Comparison of ENCODE assay signal across 14 cellular contexts in genomic region chr6:132734694-132735236, GRCh38. TPM values are rescaled to one million over a fixed set of nuclear protein-coding genes. Genes with fewer than 3 reads are reported as not detected.
DNase-seq lines count a peak whose midpoint lies in the region; ATAC-seq and TF ChIP-seq lines count a peak whose summit lies in the region.
"Had no signal": no experiment of that assay in that cellular context is flagged by ENCODE, and none has a peak within 500 bp of the region (broad histone marks: within the 10 kb centered on the region; RNA-seq: fewer than 3 reads in every experiment).

No MANE protein-coding gene starts in this region.

- TF ChIP-seq CTCF in SK-N-SH (IDR thresholded peaks at IDR 0.05) (no peak), fibroblast of villous mesenchyme (IDR thresholded peaks at IDR 0.05; ENCODE audit: insufficient read depth, low read depth, low read length) (peak; percentile 40), type B pancreatic cell (conservative IDR thresholded peaks at IDR 0.05) (peak; percentile 17)

- no peaks in the 10 kb centered on the region for H3K9me3 ChIP-seq in SK-N-SH
- H3K9me3 ChIP-seq: sigmoid colon, vagina had no signal

- 4% methylated on average over 3 of the region's 3 CpGs for WGBS in SK-N-SH (ENCODE audit: low lambda C conversion rate)

- POLR2A ChIA-PET in SK-N-SH (lab: Yijun Ruan, JAX): no interaction called here

- no peaks in the 10 kb centered on the region for H3K4me1 ChIP-seq in SK-N-SH (ENCODE audit: control insufficient read depth in 1 of 2, insufficient read depth in 2 of 2, low read depth in 1 of 2, low read length in 1 of 2)
- H3K4me1 ChIP-seq: vagina had no signal

- no peak overlapping the region for H3K27ac Mint-ChIP-seq in type B pancreatic cell
- H3K27ac Mint-ChIP-seq: CD4-positive, CD25-positive, alpha-beta regulatory T cell had no signal

- TF ChIP-seq EP300 in SK-N-SH (IDR thresholded peaks at IDR 0.05; ENCODE audit: borderline replicate concordance in 1 of 2, low read depth in 1 of 2, low read length in 1 of 2): no peak

- no peaks in the 10 kb centered on the region for H3K27me3 ChIP-seq in SK-N-SH (ENCODE audit: insufficient read depth)
- H3K27me3 ChIP-seq: sigmoid colon, vagina had no signal

- no peaks in the 10 kb centered on the region for H3K36me3 ChIP-seq in SK-N-SH (replicated peaks in 1 of 2; ENCODE audit: control insufficient read depth in 1 of 2, insufficient read depth in 2 of 2, low read length in 1 of 2)
- H3K36me3 ChIP-seq: sigmoid colon, vagina had no signal

- H3K4me3 ChIP-seq in SK-N-SH (ENCODE audit: low read depth in 2 of 2, low read length in 1 of 2): no peak overlapping the region
- H3K4me3 ChIP-seq in fibroblast of villous mesenchyme (ENCODE audit: low read depth, low read length): no peak overlapping the region
- H3K4me3 ChIP-seq: sigmoid colon, vagina had no signal

- H3K9ac ChIP-seq in SK-N-SH: no peak overlapping the region

- no peaks in the 10 kb centered on the region for H3F3A ChIP-seq in SK-N-SH (replicated peaks; ENCODE audit: insufficient read depth)

- H3K4me1 Mint-ChIP-seq in type B pancreatic cell (ENCODE audit: unreplicated experiment): no peaks in the 10 kb centered on the region

- H3K9me2 ChIP-seq in SK-N-SH: no peaks in the 10 kb centered on the region

- peaks cover 4% of the 10 kb centered on the region for H3K9me3 Mint-ChIP-seq in type B pancreatic cell

- no peaks in the 10 kb centered on the region for H4K20me1 ChIP-seq in SK-N-SH (ENCODE audit: insufficient read depth)

- no peaks in the 10 kb centered on the region for H3K27me3 Mint-ChIP-seq in type B pancreatic cell
- H3K27me3 Mint-ChIP-seq: CD4-positive, CD25-positive, alpha-beta regulatory T cell had no signal

- CTCF ChIA-PET in SK-N-SH (lab: Yijun Ruan, JAX): no interaction called here

- H3K36me3 Mint-ChIP-seq in type B pancreatic cell: no peaks in the 10 kb centered on the region

- ATAC-seq in SK-N-SH treated with all-trans-retinoic acid at 6 μM for 48 hours (peak; percentile 26; the same call in 1 of the 3 replicates), HG02981 (IDR thresholded peaks at IDR 0.05; ENCODE audit: unreplicated experiment) (no peak), GM21529 (IDR thresholded peaks at IDR 0.05; ENCODE audit: unreplicated experiment) (no peak), HG03565 (IDR thresholded peaks at IDR 0.05; ENCODE audit: unreplicated experiment) (no peak)

- no peak overlapping the region for H2AFZ ChIP-seq in SK-N-SH (ENCODE audit: low read depth)

- DNase-seq in SK-N-SH (no peak), fibroblast of villous mesenchyme (ENCODE audit: low read depth) (peak; percentile 89), type B pancreatic cell (ENCODE audit: extremely low spot score, unreplicated experiment) (no peak)
- DNase-seq: activated CD8-positive, alpha-beta memory T cell treated with anti-CD3 and anti-CD28 coated beads, Interleukin-2, amount 50 U/mL, for 48 hours; NCI-H2029; sigmoid colon had no signal

- H3K4me2 ChIP-seq in SK-N-SH: no peak overlapping the region

- H3K27ac ChIP-seq in SK-N-SH (ENCODE audit: low read depth in 2 of 2, low read length in 1 of 2): no peak overlapping the region
- H3K27ac ChIP-seq: sigmoid colon, vagina had no signal

- no peak overlapping the region for H3K4me3 Mint-ChIP-seq in type B pancreatic cell
- H3K4me3 Mint-ChIP-seq: CD4-positive, CD25-positive, alpha-beta regulatory T cell had no signal

- TF ChIP-seq RAD21 in SK-N-SH (IDR thresholded peaks at IDR 0.05; ENCODE audit: low read length): no peak

- no peaks in the 10 kb centered on the region for H3K79me2 ChIP-seq in SK-N-SH (ENCODE audit: insufficient read depth)

TF ChIP-seq in SK-N-SH treated with all-trans-retinoic acid at 6 μM for 48 hours, 23 proteins besides CTCF, POLR2A, EP300 and RAD21 (continues in another document):
- TF ChIP-seq, protein P1, sequence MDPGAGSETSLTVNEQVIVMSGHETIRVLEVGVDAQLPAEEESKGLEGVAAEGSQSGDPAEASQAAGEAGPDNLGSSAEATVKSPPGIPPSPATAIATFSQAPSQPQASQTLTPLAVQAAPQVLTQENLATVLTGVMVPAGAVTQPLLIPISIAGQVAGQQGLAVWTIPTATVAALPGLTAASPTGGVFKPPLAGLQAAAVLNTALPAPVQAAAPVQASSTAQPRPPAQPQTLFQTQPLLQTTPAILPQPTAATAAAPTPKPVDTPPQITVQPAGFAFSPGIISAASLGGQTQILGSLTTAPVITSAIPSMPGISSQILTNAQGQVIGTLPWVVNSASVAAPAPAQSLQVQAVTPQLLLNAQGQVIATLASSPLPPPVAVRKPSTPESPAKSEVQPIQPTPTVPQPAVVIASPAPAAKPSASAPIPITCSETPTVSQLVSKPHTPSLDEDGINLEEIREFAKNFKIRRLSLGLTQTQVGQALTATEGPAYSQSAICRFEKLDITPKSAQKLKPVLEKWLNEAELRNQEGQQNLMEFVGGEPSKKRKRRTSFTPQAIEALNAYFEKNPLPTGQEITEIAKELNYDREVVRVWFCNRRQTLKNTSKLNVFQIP (CRISPR knock-in tag; IDR thresholded peaks at IDR 0.05; ENCODE audit: borderline replicate concordance, low read depth): no peak

TF ChIP-seq in SK-N-SH, 30 proteins besides CTCF, POLR2A, EP300 and RAD21:
- no peak for TF ChIP-seq YY1 (IDR thresholded peaks at IDR 0.05; ENCODE audit: low read depth)
- no peak for TF ChIP-seq ELF1 (IDR thresholded peaks at IDR 0.05)
- TF ChIP-seq, protein P2, sequence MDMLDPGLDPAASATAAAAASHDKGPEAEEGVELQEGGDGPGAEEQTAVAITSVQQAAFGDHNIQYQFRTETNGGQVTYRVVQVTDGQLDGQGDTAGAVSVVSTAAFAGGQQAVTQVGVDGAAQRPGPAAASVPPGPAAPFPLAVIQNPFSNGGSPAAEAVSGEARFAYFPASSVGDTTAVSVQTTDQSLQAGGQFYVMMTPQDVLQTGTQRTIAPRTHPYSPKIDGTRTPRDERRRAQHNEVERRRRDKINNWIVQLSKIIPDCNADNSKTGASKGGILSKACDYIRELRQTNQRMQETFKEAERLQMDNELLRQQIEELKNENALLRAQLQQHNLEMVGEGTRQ (IDR thresholded peaks at IDR 0.05; ENCODE audit: borderline replicate concordance, low read depth, low read length): no peak
- TF ChIP-seq RXRA (IDR thresholded peaks at IDR 0.05; ENCODE audit: borderline replicate concordance, low read depth): no peak
- TF ChIP-seq RFX5 (IDR thresholded peaks at IDR 0.05; ENCODE audit: low read length): no peak

TF ChIP-seq in PFSK-1, 5 proteins besides CTCF, POLR2A, EP300 and RAD21:
- TF ChIP-seq REST (IDR thresholded peaks at IDR 0.05; ENCODE audit: insufficient read depth in 1 of 2, low read depth in 2 of 2, low read length in 2 of 2) (no peak), POLR2AphosphoS5 (IDR thresholded peaks at IDR 0.05; ENCODE audit: low read depth, low read length) (no peak), FOXP2 (optimal IDR thresholded peaks at IDR 0.05; ENCODE audit: borderline replicate concordance, extremely low read depth, extremely low read length, insufficient read depth) (peak; percentile 14)

RNA-seq across cellular contexts. Expression of gene VNN1, which starts 20.9 kb away (rescaled TPM):
- not detected in 2 replicates for polyA plus RNA-seq in SK-N-SH (2012; rRNA removed)
- not detected in 2 replicates for polyA plus RNA-seq in SK-N-SH (2012; cell fraction: cytosol; rRNA removed)
- polyA plus RNA-seq in SK-N-SH (2012; cell fraction: nucleus; rRNA removed): not detected in 2 replicates
- polyA plus RNA-seq in PFSK-1 (2012; ENCODE audit: insufficient read length, low read depth): not detected
- under 0.01 TPM in 2 replicates for total RNA-seq in fibroblast of villous mesenchyme
- 1.1 and 1.3 TPM in 2 replicates for total RNA-seq in type B pancreatic cell (ENCODE audit: low replicate concordance)
- total RNA-seq: CD4-positive, CD25-positive, alpha-beta regulatory T cell; endothelial cell of umbilical vein had no signal
- polyA plus RNA-seq: endothelial cell of umbilical vein had no signal

RNA-seq across cellular contexts. Expression of gene VNN2, which starts 22.9 kb away (rescaled TPM):
- polyA plus RNA-seq in SK-N-SH (2012; rRNA removed): not detected in 2 replicates
- not detected in 2 replicates for polyA plus RNA-seq in SK-N-SH (2012; cell fraction: cytosol; rRNA removed)
- not detected in 2 replicates for polyA plus RNA-seq in SK-N-SH (2012; cell fraction: nucleus; rRNA removed)
- polyA plus RNA-seq in PFSK-1 (2012; ENCODE audit: insufficient read length, low read depth): not detected
- total RNA-seq in fibroblast of villous mesenchyme: not detected in 2 replicates
- 0.36 and 0.39 TPM in 2 replicates for total RNA-seq in type B pancreatic cell (ENCODE audit: low replicate concordance)
- total RNA-seq: endothelial cell of umbilical vein had no signal
- polyA plus RNA-seq: endothelial cell of umbilical vein had no signal
